ENCODE assay signal across 15 cellular contexts in genomic region chr12:63302941-63303536, GRCh38.
DNase-seq lines count a peak whose midpoint lies in the region; ATAC-seq and TF ChIP-seq lines count a peak whose summit lies in the region.
"Had no signal": no experiment of that assay in that cellular context is flagged by ENCODE, and none has a peak within 500 bp of the region (broad histone marks: within the 10 kb centered on the region; RNA-seq: fewer than 3 reads in every experiment).

No MANE protein-coding gene starts in this region.

- peaks cover 25% of the 10 kb centered on the region for H3K4me1 Mint-ChIP-seq in HFFc6 (ENCODE audit: low read depth)

- no peak overlapping the region for H3K27ac Mint-ChIP-seq in HFFc6
- H3K27ac Mint-ChIP-seq: activated T-helper 1 cell treated with anti-CD3 and anti-CD28 coated beads, Interleukin-12 subunit alpha, Interleukin-12 subunit beta, Interleukin-2, Interleukin-4 antibody, amounts not matched to agents 30 ng/mL and 10 ng/mL and 1 ng/mL, durations not matched to agents 14 hours and 24 hours and 36 hours had no signal

- H3K4me3 Mint-ChIP-seq in HFFc6 = peak overlapping the region; percentile 38; the same call in 1 of the 2 replicates
- H3K4me3 Mint-ChIP-seq: activated T-helper 1 cell treated with anti-CD3 and anti-CD28 coated beads, Interleukin-12 subunit alpha, Interleukin-12 subunit beta, Interleukin-2, Interleukin-4 antibody, amounts not matched to agents 30 ng/mL and 10 ng/mL and 1 ng/mL, durations not matched to agents 14 hours and 24 hours and 36 hours; neural crest cell had no signal

- no peak overlapping the region for H3K27ac ChIP-seq in right atrium auricular region
- H3K27ac ChIP-seq: tibial nerve had no signal

- DNase-seq in Right ventricle myocardium inferior (ENCODE audit: missing footprints) (no peak), right atrium auricular region (ENCODE audit: low spot score) (no peak), HFFc6 (no peak), NCI-H345 treated with DMSO at 0.1 percent for 48 hours (lab: John Stamatoyannopoulos, UW; ENCODE audit: unreplicated experiment) (no peak), NCI-H187 (lab: John Stamatoyannopoulos, UW) (no peak), NCI-H2029 (lab: John Stamatoyannopoulos, UW) (no peak), MV-4-11 (lab: John Stamatoyannopoulos, UW) (no peak)
- DNase-seq: activated CD4-positive, alpha-beta T cell treated with anti-CD3 and anti-CD28 coated beads for 4 hours; effector CD8-positive, alpha-beta T cell; NCI-H2107; SW 1271 had no signal

- H3K9me3 Mint-ChIP-seq in HFFc6 = no peaks in the 10 kb centered on the region
- H3K9me3 Mint-ChIP-seq: activated T-helper 1 cell treated with anti-CD3 and anti-CD28 coated beads, Interleukin-12 subunit alpha, Interleukin-12 subunit beta, Interleukin-2, Interleukin-4 antibody, amounts not matched to agents 30 ng/mL and 10 ng/mL and 1 ng/mL, durations not matched to agents 14 hours and 24 hours and 36 hours; neural crest cell had no signal

- H3K36me3 Mint-ChIP-seq in HFFc6 (ENCODE audit: low read depth) = no peaks in the 10 kb centered on the region

- TF ChIP-seq CTCF in right atrium auricular region (IDR thresholded peaks at IDR 0.05) (no peak), HFFc6 (IDR thresholded peaks at IDR 0.05) (no peak)

- ATAC-seq in Right ventricle myocardium inferior = peak; percentile 40
- peak; percentile 25 for ATAC-seq in HG03442 (IDR thresholded peaks at IDR 0.05; ENCODE audit: unreplicated experiment)

- H3K27me3 Mint-ChIP-seq in HFFc6 (ENCODE audit: insufficient read depth) = no peaks in the 10 kb centered on the region; the same call in 1 of the 2 replicates

- no peaks in the 10 kb centered on the region for H3K36me3 ChIP-seq in right atrium auricular region
- H3K36me3 ChIP-seq: tibial nerve had no signal

- H3K27me3 ChIP-seq in right atrium auricular region = no peaks in the 10 kb centered on the region
- H3K27me3 ChIP-seq: tibial nerve had no signal

- H3K9me3 ChIP-seq in right atrium auricular region = no peaks in the 10 kb centered on the region
- H3K9me3 ChIP-seq: tibial nerve had no signal

- no peak overlapping the region for H3K4me3 ChIP-seq in right atrium auricular region
- H3K4me3 ChIP-seq: tibial nerve had no signal

- no peaks in the 10 kb centered on the region for H3K4me1 ChIP-seq in right atrium auricular region
- H3K4me1 ChIP-seq: tibial nerve had no signal

- intact Hi-C loops in Right ventricle myocardium inferior (cut with DNase I) = loop anchor here (10.0 kb wide), 1 partner anchor 158 kb away; no protein-coding TSS in a partner anchor
